In the genomic region with DNA sequence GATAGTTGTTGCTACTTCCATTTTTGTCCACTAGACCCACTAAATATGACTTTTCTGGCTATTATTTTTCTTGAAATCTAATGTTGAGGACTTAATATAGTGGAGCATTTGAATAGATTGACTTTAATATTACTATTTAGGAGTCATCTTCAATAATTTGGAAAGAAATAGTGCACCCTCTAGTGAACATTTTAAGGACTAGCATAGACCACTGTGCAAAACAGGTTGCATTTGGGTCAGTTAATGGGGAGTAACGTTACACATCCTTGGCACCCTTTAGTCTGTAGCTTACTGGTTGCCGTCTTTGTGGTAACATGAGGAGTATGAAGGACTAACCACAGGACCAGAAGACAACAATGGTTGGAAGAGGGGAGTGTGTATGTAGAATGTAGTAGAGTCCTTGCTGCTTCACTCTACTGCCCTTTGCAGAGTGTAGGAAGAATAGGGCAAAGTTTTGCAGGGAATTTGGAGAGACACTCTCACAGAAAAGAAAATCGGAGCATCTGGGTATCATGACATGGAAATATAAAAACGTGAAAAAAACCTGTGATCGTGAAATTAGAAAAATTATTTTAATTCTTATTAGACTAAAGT, we compare ENCODE assay signal across 10 cellular contexts. TPM values are rescaled to one million over a fixed set of nuclear protein-coding genes. Genes with fewer than 3 reads are reported as not detected.
DNase-seq lines count a peak whose midpoint lies in the region; ATAC-seq and TF ChIP-seq lines count a peak whose summit lies in the region.
"Had no signal": no experiment of that assay in that cellular context is flagged by ENCODE, and none has a peak within 500 bp of the region (broad histone marks: within the 10 kb centered on the region; RNA-seq: fewer than 3 reads in every experiment).

No MANE protein-coding gene starts in this region.

- no peaks in the 10 kb centered on the region for H3K36me3 ChIP-seq in upper lobe of right lung

- CTCF ChIA-PET in activated CD8-positive, alpha-beta T cell treated with anti-CD3 and anti-CD28 coated beads for 36 hours (lab: Charles Lee): interaction anchor here (3.0 kb wide), 1 partner anchor 192 kb away, joined by 10 read pairs; no protein-coding TSS in a partner anchor
- CTCF ChIA-PET in activated CD8-positive, alpha-beta T cell treated with anti-CD3 and anti-CD28 coated beads, Interleukin-2, amount 10 ng/mL, durations not matched to agents 7 days and 5 days (lab: Charles Lee): interaction anchor here (2.5 kb wide), 1 partner anchor 193 kb away, joined by 10 read pairs; no protein-coding TSS in a partner anchor
- CTCF ChIA-PET in activated CD8-positive, alpha-beta memory T cell treated with anti-CD3 and anti-CD28 coated beads, Interleukin-2, amount 10 ng/mL, durations not matched to agents 7 days and 5 days (lab: Charles Lee): interaction anchor here (1.3 to 1.5 kb wide), 2 partner anchors 9 to 192 kb away, joined by 4 to 5 read pairs; no protein-coding TSS in a partner anchor

- peaks cover 14% of the 10 kb centered on the region for H3K27me3 ChIP-seq in upper lobe of right lung

- POLR2A ChIA-PET in activated CD8-positive, alpha-beta T cell treated with anti-CD3 and anti-CD28 coated beads for 36 hours (lab: Charles Lee): no interaction called here
- POLR2A ChIA-PET in activated CD8-positive, alpha-beta T cell treated with anti-CD3 and anti-CD28 coated beads, Interleukin-2, amount 10 ng/mL, durations not matched to agents 7 days and 5 days (lab: Charles Lee): no interaction called here

- H3K4me1 ChIP-seq in upper lobe of right lung: no peaks in the 10 kb centered on the region

- H3K27ac ChIP-seq in upper lobe of right lung: no peak overlapping the region

- peaks cover 11% of the 10 kb centered on the region for H3K27me3 Mint-ChIP-seq in activated CD8-positive, alpha-beta T cell treated with anti-CD3 and anti-CD28 coated beads for 36 hours
- peaks cover 17% of the 10 kb centered on the region for H3K27me3 Mint-ChIP-seq in activated CD8-positive, alpha-beta T cell treated with anti-CD3 and anti-CD28 coated beads, Interleukin-2, amount 10 ng/mL, durations not matched to agents 7 days and 5 days (ENCODE audit: low read depth)
- peaks cover 39% of the 10 kb centered on the region for H3K27me3 Mint-ChIP-seq in activated CD8-positive, alpha-beta memory T cell treated with anti-CD3 and anti-CD28 coated beads, Interleukin-2, amount 10 ng/mL, durations not matched to agents 7 days and 5 days

- no peak for DNase-seq in activated CD8-positive, alpha-beta T cell treated with anti-CD3 and anti-CD28 coated beads for 36 hours
- DNase-seq in activated CD8-positive, alpha-beta T cell treated with anti-CD3 and anti-CD28 coated beads, Interleukin-2, amount 10 ng/mL, durations not matched to agents 7 days and 5 days: no peak
- DNase-seq in RPMI7951 (ENCODE audit: low read depth): peak; percentile 33
- peak; percentile 14 for DNase-seq in foreskin melanocyte
- no peak for DNase-seq in upper lobe of right lung
- no peak for DNase-seq in effector CD8-positive, alpha-beta T cell (lab: John Stamatoyannopoulos, UW)
- DNase-seq in activated CD8-positive, alpha-beta memory T cell treated with anti-CD3 and anti-CD28 coated beads, Interleukin-2, amount 10 ng/mL, durations not matched to agents 7 days and 5 days: no peak

- H3K9me3 ChIP-seq in upper lobe of right lung: no peaks in the 10 kb centered on the region

- H3K4me3 Mint-ChIP-seq in activated CD8-positive, alpha-beta T cell treated with anti-CD3 and anti-CD28 coated beads for 36 hours: no peak overlapping the region
- H3K4me3 Mint-ChIP-seq in activated CD8-positive, alpha-beta T cell treated with anti-CD3 and anti-CD28 coated beads, Interleukin-2, amount 10 ng/mL, durations not matched to agents 7 days and 5 days: no peak overlapping the region
- H3K4me3 Mint-ChIP-seq in activated CD8-positive, alpha-beta memory T cell treated with anti-CD3 and anti-CD28 coated beads, Interleukin-2, amount 10 ng/mL, durations not matched to agents 7 days and 5 days: no peak overlapping the region

- ATAC-seq in activated CD8-positive, alpha-beta T cell treated with anti-CD3 and anti-CD28 coated beads for 36 hours: no peak
- ATAC-seq in activated CD8-positive, alpha-beta T cell treated with anti-CD3 and anti-CD28 coated beads, Interleukin-2, amount 10 ng/mL, durations not matched to agents 7 days and 5 days: no peak
- ATAC-seq in upper lobe of right lung (no peak), HG02852 (IDR thresholded peaks at IDR 0.05; ENCODE audit: unreplicated experiment) (no peak)
- no peak for ATAC-seq in activated CD8-positive, alpha-beta memory T cell treated with anti-CD3 and anti-CD28 coated beads, Interleukin-2, amount 10 ng/mL, durations not matched to agents 7 days and 5 days

- no peaks in the 10 kb centered on the region for H3K9me3 Mint-ChIP-seq in activated CD8-positive, alpha-beta T cell treated with anti-CD3 and anti-CD28 coated beads for 36 hours
- H3K9me3 Mint-ChIP-seq in activated CD8-positive, alpha-beta T cell treated with anti-CD3 and anti-CD28 coated beads, Interleukin-2, amount 10 ng/mL, durations not matched to agents 7 days and 5 days (ENCODE audit: insufficient read depth): no peaks in the 10 kb centered on the region
- H3K9me3 Mint-ChIP-seq in activated CD8-positive, alpha-beta memory T cell treated with anti-CD3 and anti-CD28 coated beads, Interleukin-2, amount 10 ng/mL, durations not matched to agents 7 days and 5 days (ENCODE audit: low read depth): no peaks in the 10 kb centered on the region

- no peak overlapping the region for H3K27ac Mint-ChIP-seq in activated CD8-positive, alpha-beta T cell treated with anti-CD3 and anti-CD28 coated beads for 36 hours
- H3K27ac Mint-ChIP-seq in activated CD8-positive, alpha-beta T cell treated with anti-CD3 and anti-CD28 coated beads, Interleukin-2, amount 10 ng/mL, durations not matched to agents 7 days and 5 days: no peak overlapping the region
- no peak overlapping the region for H3K27ac Mint-ChIP-seq in activated CD8-positive, alpha-beta memory T cell treated with anti-CD3 and anti-CD28 coated beads, Interleukin-2, amount 10 ng/mL, durations not matched to agents 7 days and 5 days

- intact Hi-C loops in activated CD8-positive, alpha-beta T cell treated with anti-CD3 and anti-CD28 coated beads for 36 hours (cut with micrococcal nuclease): no loop called here
- intact Hi-C loops in upper lobe of right lung (cut with DNase I): no loop called here

- no peaks in the 10 kb centered on the region for H3K36me3 Mint-ChIP-seq in activated CD8-positive, alpha-beta T cell treated with anti-CD3 and anti-CD28 coated beads for 36 hours (ENCODE audit: low read depth)
- no peaks in the 10 kb centered on the region for H3K36me3 Mint-ChIP-seq in activated CD8-positive, alpha-beta T cell treated with anti-CD3 and anti-CD28 coated beads, Interleukin-2, amount 10 ng/mL, durations not matched to agents 7 days and 5 days (ENCODE audit: low read depth)
- H3K36me3 Mint-ChIP-seq in activated CD8-positive, alpha-beta memory T cell treated with anti-CD3 and anti-CD28 coated beads, Interleukin-2, amount 10 ng/mL, durations not matched to agents 7 days and 5 days: no peaks in the 10 kb centered on the region

- H3K4me1 Mint-ChIP-seq in activated CD8-positive, alpha-beta T cell treated with anti-CD3 and anti-CD28 coated beads for 36 hours (ENCODE audit: low read depth): no peaks in the 10 kb centered on the region
- no peaks in the 10 kb centered on the region for H3K4me1 Mint-ChIP-seq in activated CD8-positive, alpha-beta T cell treated with anti-CD3 and anti-CD28 coated beads, Interleukin-2, amount 10 ng/mL, durations not matched to agents 7 days and 5 days (ENCODE audit: low read depth)
- H3K4me1 Mint-ChIP-seq in activated CD8-positive, alpha-beta memory T cell treated with anti-CD3 and anti-CD28 coated beads, Interleukin-2, amount 10 ng/mL, durations not matched to agents 7 days and 5 days: no peaks in the 10 kb centered on the region

- H3K4me3 ChIP-seq in upper lobe of right lung: no peak overlapping the region
- H3K4me3 ChIP-seq: lung had no signal

- peak; percentile 20 for TF ChIP-seq CTCF in activated CD8-positive, alpha-beta T cell treated with anti-CD3 and anti-CD28 coated beads for 36 hours (IDR thresholded peaks at IDR 0.05)
- TF ChIP-seq CTCF in upper lobe of right lung (IDR thresholded peaks at IDR 0.05): peak; percentile 52

RNA-seq across cellular contexts. Expression of a gene that starts 25.2 kb away (rescaled TPM):
- not detected for total RNA-seq in activated CD8-positive, alpha-beta T cell treated with anti-CD3 and anti-CD28 coated beads for 36 hours
- not detected for total RNA-seq in activated CD8-positive, alpha-beta T cell treated with anti-CD3 and anti-CD28 coated beads, Interleukin-2, amount 10 ng/mL, durations not matched to agents 7 days and 5 days
- not detected in 2 replicates for total RNA-seq in RPMI7951 (2014; rRNA removed; shearing (Covaris generic))
- not detected for total RNA-seq in upper lobe of right lung
- total RNA-seq in activated CD8-positive, alpha-beta memory T cell treated with anti-CD3 and anti-CD28 coated beads, Interleukin-2, amount 10 ng/mL, durations not matched to agents 7 days and 5 days: not detected
- total RNA-seq: lung; T-helper 1 cell treated with Interleukin-12 subunit alpha and Interleukin-12 subunit beta and Interleukin-4 antibody, amounts not matched to agents 30 ng/mL and 1 ng/mL, for 36 hours had no signal

Comparison
In these comparisons a context has a peak if more than half of its experiments do, and no peak if none do; other contexts are left out.
1. DNase-seq: peak in RPMI7951 (single experiment) and foreskin melanocyte (single experiment); none in activated CD8-positive, alpha-beta T cell treated with anti-CD3 and anti-CD28 coated beads for 36 hours (single experiment), activated CD8-positive, alpha-beta T cell treated with anti-CD3 and anti-CD28 coated beads, Interleukin-2, amount 10 ng/mL, durations not matched to agents 7 days and 5 days (single experiment), upper lobe of right lung (single experiment), effector CD8-positive, alpha-beta T cell (single experiment) and activated CD8-positive, alpha-beta memory T cell treated with anti-CD3 and anti-CD28 coated beads, Interleukin-2, amount 10 ng/mL, durations not matched to agents 7 days and 5 days (single experiment).